In genomic region chr16:72437891-72438290, GRCh38 we compare ENCODE assay signal across 29 cellular contexts.
"Had no signal": no experiment of that assay in that cellular context is flagged by ENCODE, and none has a peak within 500 bp of the region (broad histone marks: within the 10 kb centered on the region; RNA-seq: fewer than 3 reads in every experiment).

No MANE protein-coding gene starts in this region.

- H3K27ac ChIP-seq: stomach, suprapubic skin, testis, thoracic aorta, thyroid gland, tibial artery, tibial nerve, transverse colon, upper lobe of left lung, upper lobe of right lung, uterus, vagina had no signal

- H3K4me3 Mint-ChIP-seq: stimulated activated effector memory CD8-positive, alpha-beta T cell treated with anti-CD3 and anti-CD28 coated beads, Interleukin-12 subunit alpha, Interleukin-12 subunit beta, amount 100 ng/mL, for 72 hours; stimulated activated memory B cell treated with anti-CD40 and anti-IgM and Interleukin-4, amounts not matched to agents 10 μg/mL and 1 μg/mL and 100 μg/mL, for 72 hours; stimulated activated naive B cell treated with anti-CD40 and anti-IgM and Interleukin-4, amounts not matched to agents 10 μg/mL and 1 μg/mL and 100 μg/mL, for 72 hours; stimulated activated naive CD8-positive, alpha-beta T cell treated with anti-CD3 and anti-CD28 coated beads, Interleukin-15, amount 100 ng/mL, for 72 hours; stimulated activated naive CD8-positive, alpha-beta T cell treated with anti-CD3 and anti-CD28 coated beads, Interleukin-15, Interleukin-2, amounts not matched to agents 100 ng/mL and 50 ng/mL, for 24 hours; type B pancreatic cell had no signal

- H3K36me3 ChIP-seq: stomach, suprapubic skin, thoracic aorta, thyroid gland, tibial artery, tibial nerve, transverse colon, upper lobe of left lung, upper lobe of right lung, uterus, vagina had no signal

- H3K27me3 Mint-ChIP-seq: stimulated activated memory B cell treated with anti-CD40 and anti-IgM and Interleukin-4, amounts not matched to agents 10 μg/mL and 1 μg/mL and 100 μg/mL, for 72 hours; stimulated activated naive B cell treated with anti-CD40 and anti-IgM and Interleukin-4, amounts not matched to agents 10 μg/mL and 1 μg/mL and 100 μg/mL, for 72 hours; stimulated activated naive CD8-positive, alpha-beta T cell treated with anti-CD3 and anti-CD28 coated beads, Interleukin-15, amount 100 ng/mL, for 72 hours; stimulated activated naive CD8-positive, alpha-beta T cell treated with anti-CD3 and anti-CD28 coated beads, Interleukin-15, Interleukin-2, amounts not matched to agents 100 ng/mL and 50 ng/mL, for 24 hours; type B pancreatic cell had no signal

- H3K4me1 Mint-ChIP-seq: stimulated activated effector memory CD8-positive, alpha-beta T cell treated with anti-CD3 and anti-CD28 coated beads, Interleukin-12 subunit alpha, Interleukin-12 subunit beta, amount 100 ng/mL, for 72 hours; stimulated activated memory B cell treated with anti-CD40 and anti-IgM and Interleukin-4, amounts not matched to agents 10 μg/mL and 1 μg/mL and 100 μg/mL, for 72 hours; stimulated activated naive CD8-positive, alpha-beta T cell treated with anti-CD3 and anti-CD28 coated beads, Interleukin-15, amount 100 ng/mL, for 72 hours had no signal

- ATAC-seq: stimulated activated effector memory CD8-positive, alpha-beta T cell treated with anti-CD3 and anti-CD28 coated beads, Interleukin-12 subunit alpha, Interleukin-12 subunit beta, amount 100 ng/mL, for 72 hours; stimulated activated memory B cell treated with anti-CD40 and anti-IgM and Interleukin-4, amounts not matched to agents 10 μg/mL and 1 μg/mL and 100 μg/mL, for 72 hours; stimulated activated naive B cell treated with anti-CD40 and anti-IgM and Interleukin-4, amounts not matched to agents 10 μg/mL and 1 μg/mL and 100 μg/mL, for 72 hours; stimulated activated naive CD8-positive, alpha-beta T cell treated with anti-CD3 and anti-CD28 coated beads, Interleukin-15, amount 100 ng/mL, for 72 hours; stimulated activated naive CD8-positive, alpha-beta T cell treated with anti-CD3 and anti-CD28 coated beads, Interleukin-15, Interleukin-2, amounts not matched to agents 100 U/mL and 50 U/mL, for 24 hours; upper lobe of right lung had no signal

- H3K4me1 ChIP-seq: stomach, suprapubic skin, testis, thyroid gland, tibial artery, tibial nerve, transverse colon, upper lobe of left lung, upper lobe of right lung, uterus, vagina had no signal

- FAIRE-seq: urothelium cell line had no signal

- H3K9me3 ChIP-seq: testis, thyroid gland had no signal

- H3K4me3 ChIP-seq: stomach, suprapubic skin, testis, thoracic aorta, thyroid gland, tibial artery, tibial nerve, transverse colon, upper lobe of left lung, upper lobe of right lung, uterus, vagina had no signal

- H3K36me3 Mint-ChIP-seq: stimulated activated effector memory CD8-positive, alpha-beta T cell treated with anti-CD3 and anti-CD28 coated beads, Interleukin-12 subunit alpha, Interleukin-12 subunit beta, amount 100 ng/mL, for 72 hours had no signal

- DNase-seq: stimulated activated CD4-positive, alpha-beta T cell treated with anti-CD3 and anti-CD28 coated beads, Interleukin-2, amount 100 ng/mL, for 48 hours; stimulated activated CD4-positive, alpha-beta T cell treated with anti-CD3 and anti-CD28 coated beads, Interleukin-4, amount 100 ng/mL, for 1 hour; stimulated activated CD4-positive, alpha-beta T cell treated with anti-CD3 and anti-CD28 coated beads, Interleukin-4, amount 100 ng/mL, for 24 hours; stimulated activated CD4-positive, alpha-beta T cell treated with anti-CD3 and anti-CD28 coated beads, Interleukin-4, amount 100 ng/mL, for 4 hours; stimulated activated CD8-positive, alpha-beta memory T cell treated with anti-CD3 and anti-CD28 coated beads, Interleukin-4, amount 100 ng/mL, for 48 hours; stimulated activated naive B cell treated with anti-CD40 and anti-IgM and Interleukin-4, amounts not matched to agents 10 μg/mL and 1 μg/mL and 100 μg/mL, for 72 hours; stimulated activated naive CD4-positive, alpha-beta T cell; stimulated activated naive CD4-positive, alpha-beta T cell treated with Interleukin-2 at 50 U/mL for 16 hours; stimulated activated naive CD8-positive, alpha-beta T cell treated with anti-CD3 and anti-CD28 coated beads, Interleukin-15, amount 100 ng/mL, for 72 hours; stimulated activated naive CD8-positive, alpha-beta T cell treated with anti-CD3 and anti-CD28 coated beads, Interleukin-15, Interleukin-2, amounts not matched to agents 100 U/mL and 50 U/mL, for 24 hours; stomach; substantia nigra; testis; thyroid gland; tibial artery; transverse colon; trophoblast cell; upper lobe of left lung; upper lobe of right lung; uterus had no signal

- H3K27me3 ChIP-seq: stomach, suprapubic skin, testis, thyroid gland, tibial artery, tibial nerve, transverse colon, upper lobe of left lung, upper lobe of right lung, uterus, vagina had no signal
